In genomic region chr7:148954766-148955165, GRCh38 we compare ENCODE assay signal across 1 cellular context.
TF ChIP-seq lines count a peak whose summit lies in the region.

No MANE protein-coding gene starts in this region.

TF ChIP-seq in GM23338, 12 proteins besides CTCF, POLR2A, EP300 and RAD21 (continued from another document):
- no peak for TF ChIP-seq ZNF462 (CRISPR knock-in tag; IDR thresholded peaks at IDR 0.05)
- TF ChIP-seq STAT1 (IDR thresholded peaks at IDR 0.05; ENCODE audit: unreplicated experiment) = no peak
- no peak for TF ChIP-seq CREB1 (CRISPR knock-in tag; IDR thresholded peaks at IDR 0.05; ENCODE audit: low read depth)
- TF ChIP-seq EZH2phosphoT487 (IDR thresholded peaks at IDR 0.05; ENCODE audit: unreplicated experiment) = no peak
- TF ChIP-seq, protein P1, sequence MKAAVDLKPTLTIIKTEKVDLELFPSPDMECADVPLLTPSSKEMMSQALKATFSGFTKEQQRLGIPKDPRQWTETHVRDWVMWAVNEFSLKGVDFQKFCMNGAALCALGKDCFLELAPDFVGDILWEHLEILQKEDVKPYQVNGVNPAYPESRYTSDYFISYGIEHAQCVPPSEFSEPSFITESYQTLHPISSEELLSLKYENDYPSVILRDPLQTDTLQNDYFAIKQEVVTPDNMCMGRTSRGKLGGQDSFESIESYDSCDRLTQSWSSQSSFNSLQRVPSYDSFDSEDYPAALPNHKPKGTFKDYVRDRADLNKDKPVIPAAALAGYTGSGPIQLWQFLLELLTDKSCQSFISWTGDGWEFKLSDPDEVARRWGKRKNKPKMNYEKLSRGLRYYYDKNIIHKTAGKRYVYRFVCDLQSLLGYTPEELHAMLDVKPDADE (IDR thresholded peaks at IDR 0.05) = no peak
- TF ChIP-seq JUNB (IDR thresholded peaks at IDR 0.05; ENCODE audit: unreplicated experiment) = no peak
- no peak for TF ChIP-seq REST (IDR thresholded peaks at IDR 0.05; ENCODE audit: unreplicated experiment)
- no peak for TF ChIP-seq POLR2AphosphoS5 (IDR thresholded peaks at IDR 0.05; ENCODE audit: low read depth)
